20 cellular contexts compared by ENCODE assay signal in genomic region chr17:2202996-2203575, GRCh38.
DNase-seq lines count a peak whose midpoint lies in the region; ATAC-seq and TF ChIP-seq lines count a peak whose summit lies in the region.
"Had no signal": no experiment of that assay in that cellular context is flagged by ENCODE, and none has a peak within 500 bp of the region (broad histone marks: within the 10 kb centered on the region; RNA-seq: fewer than 3 reads in every experiment).

No MANE protein-coding gene starts in this region.

- peak overlapping the region; percentile 95 for H3K27ac Mint-ChIP-seq in activated naive CD4-positive, alpha-beta T cell treated with anti-CD3 and anti-CD28 coated beads, Interleukin-2, amount 10 ng/mL, durations not matched to agents 7 days and 5 days
- H3K27ac Mint-ChIP-seq in activated CD4-positive, alpha-beta memory T cell treated with anti-CD3 and anti-CD28 coated beads, Interleukin-2, amount 10 ng/mL, durations not matched to agents 7 days and 5 days, result peak overlapping the region; percentile 85
- peak overlapping the region; percentile 13 for H3K27ac Mint-ChIP-seq in stimulated activated effector memory CD8-positive, alpha-beta T cell treated with anti-CD3 and anti-CD28 coated beads, Interleukin-12 subunit alpha, Interleukin-12 subunit beta, amount 100 ng/mL, for 72 hours
- H3K27ac Mint-ChIP-seq: stimulated activated naive CD8-positive, alpha-beta T cell treated with anti-CD3 and anti-CD28 coated beads, Interleukin-15, Interleukin-2, amounts not matched to agents 100 ng/mL and 50 ng/mL, for 24 hours had no signal

- H3K4me3 Mint-ChIP-seq in activated naive CD4-positive, alpha-beta T cell treated with anti-CD3 and anti-CD28 coated beads, Interleukin-2, amount 10 ng/mL, durations not matched to agents 7 days and 5 days, result peak overlapping the region; percentile 72
- peak overlapping the region; percentile 8 for H3K4me3 Mint-ChIP-seq in activated CD4-positive, alpha-beta memory T cell treated with anti-CD3 and anti-CD28 coated beads, Interleukin-2, amount 10 ng/mL, durations not matched to agents 7 days and 5 days
- no peak overlapping the region for H3K4me3 Mint-ChIP-seq in stimulated activated effector memory CD8-positive, alpha-beta T cell treated with anti-CD3 and anti-CD28 coated beads, Interleukin-12 subunit alpha, Interleukin-12 subunit beta, amount 100 ng/mL, for 72 hours
- H3K4me3 Mint-ChIP-seq: stimulated activated naive CD8-positive, alpha-beta T cell treated with anti-CD3 and anti-CD28 coated beads, Interleukin-15, Interleukin-2, amounts not matched to agents 100 ng/mL and 50 ng/mL, for 24 hours had no signal

- H3K36me3 Mint-ChIP-seq in activated naive CD4-positive, alpha-beta T cell treated with anti-CD3 and anti-CD28 coated beads, Interleukin-2, amount 10 ng/mL, durations not matched to agents 7 days and 5 days, result peaks cover 34% of the 10 kb centered on the region
- peaks cover 27% of the 10 kb centered on the region for H3K36me3 Mint-ChIP-seq in activated CD4-positive, alpha-beta memory T cell treated with anti-CD3 and anti-CD28 coated beads, Interleukin-2, amount 10 ng/mL, durations not matched to agents 7 days and 5 days (ENCODE audit: low read depth)
- H3K36me3 Mint-ChIP-seq in stimulated activated effector memory CD8-positive, alpha-beta T cell treated with anti-CD3 and anti-CD28 coated beads, Interleukin-12 subunit alpha, Interleukin-12 subunit beta, amount 100 ng/mL, for 72 hours, result peaks cover 15% of the 10 kb centered on the region

- H3K4me3 ChIP-seq in SJCRH30, result no peak overlapping the region
- H3K4me3 ChIP-seq: esophagus squamous epithelium, right lobe of liver, uterus had no signal

- no peak overlapping the region for H3K27ac ChIP-seq in SJCRH30
- H3K27ac ChIP-seq: C4-2B, esophagus squamous epithelium, right lobe of liver had no signal

- POLR2A ChIA-PET in activated CD4-positive, alpha-beta memory T cell treated with anti-CD3 and anti-CD28 coated beads, Interleukin-2, amount 10 ng/mL, durations not matched to agents 7 days and 5 days (lab: Charles Lee), result interaction anchor here (0.6 to 3.1 kb wide), 4 partner anchors 11 to 520 kb away, joined by 3 to 13 read pairs (median 8); no protein-coding TSS in a partner anchor

- CTCF ChIA-PET in activated naive CD4-positive, alpha-beta T cell treated with anti-CD3 and anti-CD28 coated beads, Interleukin-2, amount 10 ng/mL, durations not matched to agents 7 days and 5 days (lab: Charles Lee), result interaction anchor here (0.8 to 1.4 kb wide), 2 partner anchors 16 to 28 kb away, joined by 4 to 6 read pairs; no protein-coding TSS in a partner anchor
- CTCF ChIA-PET in activated CD4-positive, alpha-beta memory T cell treated with anti-CD3 and anti-CD28 coated beads, Interleukin-2, amount 10 ng/mL, durations not matched to agents 7 days and 5 days (lab: Charles Lee), result interaction anchor here (1.0 to 2.0 kb wide), 2 partner anchors 10 to 13 kb away, joined by 4 to 6 read pairs; no protein-coding TSS in a partner anchor

- H3K4me1 ChIP-seq in SJCRH30, result no peaks in the 10 kb centered on the region
- H3K4me1 ChIP-seq: uterus had no signal

- DNase-seq in activated naive CD4-positive, alpha-beta T cell treated with anti-CD3 and anti-CD28 coated beads, Interleukin-2, amount 10 ng/mL, durations not matched to agents 7 days and 5 days, result no peak
- no peak for DNase-seq in activated naive CD4-positive, alpha-beta T cell (lab: John Stamatoyannopoulos, UW)
- DNase-seq in activated CD4-positive, alpha-beta memory T cell treated with anti-CD3 and anti-CD28 coated beads, Interleukin-2, amount 10 ng/mL, durations not matched to agents 7 days and 5 days, result no peak
- DNase-seq in left cardiac atrium (no peak), SJCRH30 (no peak)
- DNase-seq in stimulated activated effector memory CD8-positive, alpha-beta T cell treated with anti-CD3 and anti-CD28 coated beads, Interleukin-12 subunit alpha, Interleukin-12 subunit beta, amount 100 ng/mL, for 72 hours (ENCODE audit: low spot score in 2 of 2), result no peak
- DNase-seq: ACHN, cerebellar nuclear complex, DMS153, esophagus squamous epithelium, NCI-H1105, NCI-H2081 treated with DMSO at 0.1 percent for 48 hours, NCI-H524 treated with DMSO at 0.1 percent for 48 hours, right lobe of liver, SW 1271, uterus had no signal

- no peaks in the 10 kb centered on the region for H3K27me3 Mint-ChIP-seq in activated naive CD4-positive, alpha-beta T cell treated with anti-CD3 and anti-CD28 coated beads, Interleukin-2, amount 10 ng/mL, durations not matched to agents 7 days and 5 days
- H3K27me3 Mint-ChIP-seq in activated CD4-positive, alpha-beta memory T cell treated with anti-CD3 and anti-CD28 coated beads, Interleukin-2, amount 10 ng/mL, durations not matched to agents 7 days and 5 days, result no peaks in the 10 kb centered on the region
- H3K27me3 Mint-ChIP-seq: stimulated activated naive CD8-positive, alpha-beta T cell treated with anti-CD3 and anti-CD28 coated beads, Interleukin-15, Interleukin-2, amounts not matched to agents 100 ng/mL and 50 ng/mL, for 24 hours had no signal

- H3K27me3 ChIP-seq in SJCRH30, result no peaks in the 10 kb centered on the region
- H3K27me3 ChIP-seq: esophagus squamous epithelium, right lobe of liver, uterus had no signal

- no peak for TF ChIP-seq POLR2A in GM18505 (IDR thresholded peaks at IDR 0.05; ENCODE audit: borderline replicate concordance, extremely low read depth, insufficient read depth, insufficient read length)

- no peaks in the 10 kb centered on the region for H3K9me3 ChIP-seq in SJCRH30 (replicated peaks)
- H3K9me3 ChIP-seq: esophagus squamous epithelium, right lobe of liver, uterus had no signal

- peaks cover 47% of the 10 kb centered on the region for H3K4me1 Mint-ChIP-seq in activated naive CD4-positive, alpha-beta T cell treated with anti-CD3 and anti-CD28 coated beads, Interleukin-2, amount 10 ng/mL, durations not matched to agents 7 days and 5 days
- peaks cover 33% of the 10 kb centered on the region for H3K4me1 Mint-ChIP-seq in activated CD4-positive, alpha-beta memory T cell treated with anti-CD3 and anti-CD28 coated beads, Interleukin-2, amount 10 ng/mL, durations not matched to agents 7 days and 5 days
- H3K4me1 Mint-ChIP-seq in stimulated activated effector memory CD8-positive, alpha-beta T cell treated with anti-CD3 and anti-CD28 coated beads, Interleukin-12 subunit alpha, Interleukin-12 subunit beta, amount 100 ng/mL, for 72 hours, result peaks cover 29% of the 10 kb centered on the region

- ATAC-seq in left cardiac atrium, result peak; percentile 20 to 78
- ATAC-seq in stimulated activated effector memory CD8-positive, alpha-beta T cell treated with anti-CD3 and anti-CD28 coated beads, Interleukin-12 subunit alpha, Interleukin-12 subunit beta, amount 100 ng/mL, for 72 hours, result peak; percentile 31
- ATAC-seq in GM18505 (IDR thresholded peaks at IDR 0.05; ENCODE audit: unreplicated experiment), result no peak
- ATAC-seq in GM21447 (IDR thresholded peaks at IDR 0.05; ENCODE audit: unreplicated experiment), result no peak

- intact Hi-C loops in left cardiac atrium (cut with DNase I), result no loop called here

- H3K9me3 Mint-ChIP-seq in activated naive CD4-positive, alpha-beta T cell treated with anti-CD3 and anti-CD28 coated beads, Interleukin-2, amount 10 ng/mL, durations not matched to agents 7 days and 5 days, result no peaks in the 10 kb centered on the region
- no peaks in the 10 kb centered on the region for H3K9me3 Mint-ChIP-seq in activated CD4-positive, alpha-beta memory T cell treated with anti-CD3 and anti-CD28 coated beads, Interleukin-2, amount 10 ng/mL, durations not matched to agents 7 days and 5 days
- H3K9me3 Mint-ChIP-seq in stimulated activated effector memory CD8-positive, alpha-beta T cell treated with anti-CD3 and anti-CD28 coated beads, Interleukin-12 subunit alpha, Interleukin-12 subunit beta, amount 100 ng/mL, for 72 hours, result no peaks in the 10 kb centered on the region
- H3K9me3 Mint-ChIP-seq: stimulated activated naive CD8-positive, alpha-beta T cell treated with anti-CD3 and anti-CD28 coated beads, Interleukin-15, Interleukin-2, amounts not matched to agents 100 ng/mL and 50 ng/mL, for 24 hours had no signal

- H3K36me3 ChIP-seq in SJCRH30, result no peaks in the 10 kb centered on the region
- H3K36me3 ChIP-seq: right lobe of liver, uterus had no signal

Comparison
In these comparisons a context has a peak if more than half of its experiments do, and no peak if none do; other contexts are left out.
1. H3K27ac Mint-ChIP-seq: peak in every context shown above with its lines; median percentile 95 in activated naive CD4-positive, alpha-beta T cell treated with anti-CD3 and anti-CD28 coated beads, Interleukin-2, amount 10 ng/mL, durations not matched to agents 7 days and 5 days; 85 in activated CD4-positive, alpha-beta memory T cell treated with anti-CD3 and anti-CD28 coated beads, Interleukin-2, amount 10 ng/mL, durations not matched to agents 7 days and 5 days; 13 in stimulated activated effector memory CD8-positive, alpha-beta T cell treated with anti-CD3 and anti-CD28 coated beads, Interleukin-12 subunit alpha, Interleukin-12 subunit beta, amount 100 ng/mL, for 72 hours.
2. ATAC-seq: peak in left cardiac atrium (2 of 2) and stimulated activated effector memory CD8-positive, alpha-beta T cell treated with anti-CD3 and anti-CD28 coated beads, Interleukin-12 subunit alpha, Interleukin-12 subunit beta, amount 100 ng/mL, for 72 hours (single experiment); none in GM18505 (single experiment) and GM21447 (single experiment).